ENCODE assay signal across 8 cellular contexts in the genomic region with DNA sequence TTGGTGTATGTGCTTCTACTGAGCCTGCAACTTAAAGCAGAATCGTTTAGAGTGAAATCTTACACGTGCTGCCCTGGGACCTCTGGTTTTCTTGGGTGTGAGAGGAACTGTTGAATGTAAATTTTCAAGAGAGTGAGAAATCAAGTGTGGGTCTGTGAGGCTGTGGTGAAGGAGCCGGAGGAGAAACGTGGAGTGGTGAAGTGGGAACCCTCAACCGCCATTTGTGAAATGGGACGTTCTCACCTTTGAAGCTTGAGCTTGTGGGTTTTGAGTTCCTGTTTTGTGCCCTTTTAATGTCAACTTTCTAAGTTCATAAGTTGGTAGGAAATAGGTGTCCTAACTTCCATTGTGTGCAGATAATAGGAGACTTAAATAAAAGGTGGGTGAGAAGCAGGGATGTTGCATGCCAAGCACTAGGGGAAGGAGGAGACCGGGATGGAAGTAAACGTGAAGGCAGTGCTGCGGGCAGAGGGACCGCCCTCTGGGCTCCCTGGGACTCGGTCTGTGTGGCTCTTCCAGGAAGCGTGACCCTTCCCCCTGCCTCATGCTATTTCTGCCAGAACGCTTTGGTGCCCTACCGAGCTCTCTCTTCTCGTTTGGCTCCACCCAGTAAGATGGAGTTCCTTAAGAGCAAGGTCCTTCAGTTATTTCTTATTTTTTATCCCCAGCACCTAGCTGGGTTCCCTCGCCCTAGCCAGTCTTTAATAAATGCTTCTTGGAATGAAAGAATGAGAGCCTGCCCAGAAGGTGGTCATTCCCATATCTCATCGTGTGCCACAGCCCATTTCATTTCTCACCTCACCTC. TPM values are rescaled to one million over a fixed set of nuclear protein-coding genes. Genes with fewer than 3 reads are reported as not detected.
DNase-seq lines count a peak whose midpoint lies in the region; ATAC-seq and TF ChIP-seq lines count a peak whose summit lies in the region.

No MANE protein-coding gene starts in this region.

- intact Hi-C loops in gastrocnemius medialis (cut with DNase I; ENCODE audit: low total_unique reads), result no loop called here

- H3K36me3 ChIP-seq in gastrocnemius medialis, result no peaks in the 10 kb centered on the region

- H3K4me1 ChIP-seq in gastrocnemius medialis, result peaks cover 54 to 65% of the 10 kb centered on the region in 2 donors

- DNase-seq in activated CD8-positive, alpha-beta memory T cell treated with anti-CD3 and anti-CD28 coated beads for 1 hour (ENCODE audit: extremely low read depth in 1 of 2, low read depth in 1 of 2), result peak; percentile 23 to 42
- no peak for DNase-seq in gastrocnemius medialis
- no peak for DNase-seq in kidney tubule cell (ENCODE audit: low spot score)
- no peak for DNase-seq in HT-29 (ENCODE audit: low spot score)
- no peak for DNase-seq in NCI-H345 (lab: John Stamatoyannopoulos, UW)
- DNase-seq in C1 segment of cervical spinal cord (lab: John Stamatoyannopoulos, UW), result no peak

- H3K9me3 ChIP-seq in gastrocnemius medialis, result no peaks in the 10 kb centered on the region

- in situ Hi-C loops in gastrocnemius medialis (cut with MboI; ENCODE audit: low sequenced_read_pairs in 4 of 4), result no loop called here

- TF ChIP-seq CTCF in gastrocnemius medialis (IDR thresholded peaks at IDR 0.05 in 4 of 5, conservative IDR thresholded peaks at IDR 0.05 in 1 of 5), result no peak

- H3K4me3 ChIP-seq in gastrocnemius medialis, result no peak overlapping the region

- TF ChIP-seq POLR2A in gastrocnemius medialis (IDR thresholded peaks at IDR 0.05), result no peak

- no peaks in the 10 kb centered on the region for H3K27me3 ChIP-seq in gastrocnemius medialis

- peak overlapping the region in 3 of 4 donors; percentile 40 to 76 (median 63) for H3K27ac ChIP-seq in gastrocnemius medialis

- ATAC-seq in GM19438 (IDR thresholded peaks at IDR 0.05; ENCODE audit: low read depth, unreplicated experiment), result peak; percentile 33
- peak; percentile 28 for ATAC-seq in HG03439 (IDR thresholded peaks at IDR 0.05; ENCODE audit: unreplicated experiment)
- ATAC-seq in gastrocnemius medialis, result no peak

RNA-seq across cellular contexts. Expression of gene TMEM131L, which starts 56.0 kb away (rescaled TPM):
- 10 to 100 TPM in 1 of 4 donors, 1 to 10 TPM in 3; 4.6 to 21.4 (median 9.5) TPM for total RNA-seq in gastrocnemius medialis
- total RNA-seq in HT-29 (2014; rRNA removed; shearing (Covaris generic)), result 4.6 and 6.3 TPM in 2 replicates

Comparison
In these comparisons a context has a peak if more than half of its experiments do, and no peak if none do; other contexts are left out.
1. ATAC-seq: peak in GM19438 (single experiment) and HG03439 (single experiment); none in gastrocnemius medialis (0 of 2).
2. DNase-seq: peak in activated CD8-positive, alpha-beta memory T cell treated with anti-CD3 and anti-CD28 coated beads for 1 hour (2 of 2); none in gastrocnemius medialis (0 of 2), kidney tubule cell (single experiment), HT-29 (single experiment), NCI-H345 (single experiment) and C1 segment of cervical spinal cord (0 of 14).